In the genomic region with DNA sequence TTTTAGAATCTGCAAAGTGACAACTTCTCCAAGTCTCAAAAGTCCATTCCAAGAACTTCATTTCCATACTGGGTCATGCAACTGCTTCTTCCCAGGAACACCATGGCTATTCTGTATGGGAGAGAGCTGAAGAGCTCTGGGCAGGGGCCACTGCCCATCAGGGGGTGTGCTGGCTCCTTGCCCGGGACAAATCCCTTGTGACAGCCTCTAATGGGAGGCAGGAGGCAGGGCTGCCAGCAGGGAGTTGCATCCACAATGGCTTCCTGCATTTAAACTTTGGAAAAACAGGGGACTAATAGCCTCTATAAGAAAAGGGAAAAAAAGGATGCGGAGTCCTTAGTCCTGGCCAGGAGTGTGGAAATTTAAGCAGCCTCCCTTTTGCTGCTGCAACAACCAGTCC, we compare ENCODE assay signal across 19 cellular contexts. TPM values are rescaled to one million over a fixed set of nuclear protein-coding genes. Genes with fewer than 3 reads are reported as not detected.
DNase-seq lines count a peak whose midpoint lies in the region; ATAC-seq lines count a peak whose summit lies in the region.
"Had no signal": no experiment of that assay in that cellular context is flagged by ENCODE, and none has a peak within 500 bp of the region (broad histone marks: within the 10 kb centered on the region; RNA-seq: fewer than 3 reads in every experiment).

No MANE protein-coding gene starts in this region.

- H3K9me3 ChIP-seq in aorta (ENCODE audit: control insufficient read depth, low read length), result no peaks in the 10 kb centered on the region
- H3K9me3 ChIP-seq: A549, SK-N-SH had no signal

- no peaks in the 10 kb centered on the region for H3K4me1 ChIP-seq in aorta (ENCODE audit: control insufficient read depth in 1 of 2, insufficient read depth in 2 of 2, low read length in 2 of 2)
- H3K4me1 ChIP-seq: A549 had no signal

- H3K36me3 ChIP-seq in aorta (ENCODE audit: control insufficient read depth in 1 of 2, insufficient read depth in 2 of 2, low read length in 1 of 2), result no peaks in the 10 kb centered on the region

- no peak overlapping the region for H3K4me3 ChIP-seq in aorta (ENCODE audit: low read length in 2 of 2)
- H3K4me3 ChIP-seq: A549 had no signal

- 67 to 72% methylated on average over 2 of the region's 2 CpGs for WGBS in aorta, 2 donors

- no peaks in the 10 kb centered on the region for H3K27me3 ChIP-seq in aorta (ENCODE audit: control insufficient read depth in 1 of 2, insufficient read depth in 2 of 2, low read length in 1 of 2)

- H3K27ac ChIP-seq in aorta (ENCODE audit: low read depth in 1 of 2, low read length in 2 of 2), result no peak overlapping the region
- H3K27ac ChIP-seq: A549 had no signal

- intact Hi-C loops in aorta (cut with DNase I), result no loop called here

- ATAC-seq in aorta (ENCODE audit: low FRiP score) (no peak), HG03469 (IDR thresholded peaks at IDR 0.05; ENCODE audit: unreplicated experiment) (no peak)
- ATAC-seq: A549, Panc1, Right ventricle myocardium inferior had no signal

- DNase-seq in NCI-H748 (lab: John Stamatoyannopoulos, UW; ENCODE audit: unreplicated experiment) (peak; percentile 58), NCI-H748 treated with DMSO at 0.1 percent for 48 hours (lab: John Stamatoyannopoulos, UW) (no peak), anterior cingulate cortex (lab: John Stamatoyannopoulos, UW) (peak in 45 of 58 donors; percentile 15 to 88 (median 55)), midbrain (lab: John Stamatoyannopoulos, UW) (peak; percentile 59), aorta (no peak), SW480 (ENCODE audit: low spot score) (no peak), NCI-H345 treated with DMSO at 0.1 percent for 48 hours (lab: John Stamatoyannopoulos, UW; ENCODE audit: unreplicated experiment) (no peak)
- DNase-seq: AML-193; CD4-positive, CD25-positive, alpha-beta regulatory T cell; DND-41; GF-D8; HCEC 1CT; NCI-H1694; NCI-H510A treated with DMSO at 0.1 percent for 48 hours; SK-N-SH had no signal

RNA-seq across cellular contexts. Expression of a gene that starts 18.4 kb away (rescaled TPM):
- 10 to 100 TPM; 55.9 to 65.6 TPM for total RNA-seq in aorta
- polyA plus RNA-seq in aorta, result 10 to 100 TPM; 11.4 to 23.6 TPM

Comparison
In these comparisons a context has a peak if more than half of its experiments do, and no peak if none do; other contexts are left out.
1. DNase-seq: peak in NCI-H748 (single experiment), anterior cingulate cortex (45 of 58) and midbrain (single experiment); none in NCI-H748 treated with DMSO at 0.1 percent for 48 hours (single experiment), aorta (0 of 2), SW480 (single experiment) and NCI-H345 treated with DMSO at 0.1 percent for 48 hours (single experiment).